ENCODE assay signal across 1 cellular context in genomic region chr20:54793270-54793992, GRCh38.
TF ChIP-seq lines count a peak whose summit lies in the region.

No MANE protein-coding gene starts in this region.

TF ChIP-seq in H1, 55 proteins besides CTCF, POLR2A, EP300 and RAD21 (continued from another document):
- TF ChIP-seq CREB1 (IDR thresholded peaks at IDR 0.05) (no peak), NANOG (IDR thresholded peaks at IDR 0.05; ENCODE audit: insufficient read depth, low read depth, low read length, poor library complexity, severe bottlenecking) (no peak), POLR2AphosphoS5 (IDR thresholded peaks at IDR 0.05; ENCODE audit: low read depth, low read length) (no peak), JUND (IDR thresholded peaks at IDR 0.05; ENCODE audit: low read length) (no peak)
